8 cellular contexts compared by ENCODE assay signal in the genomic region with DNA sequence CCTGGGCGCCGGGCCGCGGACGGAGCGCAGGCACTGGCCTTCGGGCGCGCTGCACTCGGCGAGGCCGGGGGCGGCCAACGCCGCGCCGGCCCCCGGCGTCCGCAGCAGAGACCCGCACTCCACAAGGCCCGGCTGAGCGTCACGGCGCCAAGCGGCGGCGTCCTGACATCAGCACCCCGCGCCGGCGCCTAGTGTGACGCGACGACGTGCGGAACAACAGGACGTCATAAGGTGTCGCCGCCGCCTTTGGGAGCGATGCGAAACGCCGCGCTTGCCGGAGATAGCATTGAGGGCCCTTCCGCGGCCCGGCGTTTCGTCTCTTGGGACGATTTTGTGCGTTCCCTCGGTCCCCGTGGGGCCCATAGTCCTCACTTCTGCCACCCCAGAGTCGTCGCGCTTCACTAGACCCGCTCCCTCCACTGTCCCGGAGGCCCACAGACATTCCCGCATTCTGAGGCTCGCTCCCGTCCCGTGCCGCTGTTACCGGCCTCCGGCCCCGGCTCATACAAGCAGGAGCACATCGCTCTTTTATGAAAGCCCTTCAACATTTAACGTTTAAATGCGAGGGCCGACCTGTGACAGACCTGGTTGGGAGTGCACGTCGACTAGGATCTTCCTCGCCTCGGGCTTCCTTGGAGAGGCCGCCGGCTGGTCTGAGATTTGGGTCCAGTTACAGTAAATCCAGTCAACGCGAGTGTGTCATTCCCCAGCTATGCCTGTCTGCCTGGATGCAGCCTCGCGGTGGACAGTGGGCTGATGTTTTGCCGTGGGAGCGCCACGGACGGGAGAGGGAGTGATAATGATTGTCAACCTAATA. TPM values are rescaled to one million over a fixed set of nuclear protein-coding genes. Genes with fewer than 3 reads are reported as not detected.
A peak's percentile ranks its signal among the peaks of the same experiment; 100 is the strongest.
DNase-seq lines count a peak whose midpoint lies in the region; ATAC-seq and TF ChIP-seq lines count a peak whose summit lies in the region.

A gene (minus strand): TSS at position 143 of the 817 bp plus-strand sequence. CDS start 306 bp downstream, outside the sequence.

- H3K27me3 ChIP-seq in GM06990 (replicated peaks; ENCODE audit: control insufficient read depth, insufficient read depth, low read length) (no peaks in the 10 kb centered on the region), ovary (no peaks in the 10 kb centered on the region), thymus (ENCODE audit: control insufficient read depth, insufficient read depth) (no peaks in the 10 kb centered on the region)

- DNase-seq in GM06990 (ENCODE audit: extremely low read depth, insufficient read length) (peak; percentile 92), HFF-Myc (ENCODE audit: extremely low read depth, low read depth) (peak; percentile 61), MV-4-11 (lab: John Stamatoyannopoulos, UW) (peak; percentile 88), SKM-1 (lab: John Stamatoyannopoulos, UW; ENCODE audit: unreplicated experiment) (peak; percentile 70), glutamatergic neuron (peak; percentile 94), ovary (peak; percentile 89 to 96 (median 93))
- DNase-seq in activated naive CD4-positive, alpha-beta T cell treated with anti-CD3 and anti-CD28 coated beads, Interleukin-2, amount 50 U/mL, for 72 hours (ENCODE audit: low spot score in 2 of 2): peak; percentile 89 to 92

- peak within 1 kb of the TSS; percentile 97 to 100 for H3K27ac Mint-ChIP-seq in activated naive CD4-positive, alpha-beta T cell treated with anti-CD3 and anti-CD28 coated beads, Interleukin-2, amount 50 U/mL, for 72 hours
- H3K27ac Mint-ChIP-seq in glutamatergic neuron (ENCODE audit: unreplicated experiment): peak within 1 kb of the TSS; percentile 95

- no peak for TF ChIP-seq CTCF in GM06990 (IDR thresholded peaks at IDR 0.05; ENCODE audit: insufficient read depth, low read length, poor library complexity, severe bottlenecking)
- no peak for TF ChIP-seq CTCF in HFF-Myc (IDR thresholded peaks at IDR 0.05; ENCODE audit: low read depth, low read length, missing control alignments)
- no peak for TF ChIP-seq CTCF in glutamatergic neuron (IDR thresholded peaks at IDR 0.05; ENCODE audit: partially characterized antibody, unreplicated experiment)
- TF ChIP-seq CTCF in ovary (IDR thresholded peaks at IDR 0.05): peak in 1 of 3 donors; percentile 24

- H3K9me3 Mint-ChIP-seq in activated naive CD4-positive, alpha-beta T cell treated with anti-CD3 and anti-CD28 coated beads, Interleukin-2, amount 50 U/mL, for 72 hours: no peaks in the 10 kb centered on the region
- H3K9me3 Mint-ChIP-seq in glutamatergic neuron (ENCODE audit: unreplicated experiment): peaks cover 21% of the 10 kb centered on the region

- peaks cover 3% of the 10 kb centered on the region for H3K36me3 ChIP-seq in GM06990 (ENCODE audit: control insufficient read depth, insufficient read depth, low read length)
- H3K36me3 ChIP-seq in ovary: no peaks in the 10 kb centered on the region
- H3K36me3 ChIP-seq in thymus (ENCODE audit: control insufficient read depth, insufficient read depth): peaks cover 4% of the 10 kb centered on the region

- 0 to 1% (median 0%) methylated on average over 71 to 87 of the region's 87 CpGs for WGBS in ovary, 3 donors
- WGBS in thymus: under 1% methylated on average over 87 of the region's 87 CpGs

- peak within 1 kb of the TSS; percentile 97 to 99 for H3K27ac ChIP-seq in ovary
- peak within 1 kb of the TSS; percentile 98 for H3K27ac ChIP-seq in thymus (ENCODE audit: low read depth)

- TF ChIP-seq EP300 in ovary (IDR thresholded peaks at IDR 0.05): no peak

- H3K9me3 ChIP-seq in ovary (no peaks in the 10 kb centered on the region), thymus (ENCODE audit: control insufficient read depth) (no peaks in the 10 kb centered on the region)

- H3K4me3 ChIP-seq in GM06990 (replicated peaks; ENCODE audit: low read depth, low read length) (peak within 1 kb of the TSS; percentile 99), HFF-Myc (replicated peaks; ENCODE audit: low read depth, low read length) (peak within 1 kb of the TSS; percentile 97), ovary (peak within 1 kb of the TSS; percentile 63), thymus (ENCODE audit: low read length) (peak within 1 kb of the TSS; percentile 93)

- peak; percentile 96 for TF ChIP-seq POLR2A in ovary (IDR thresholded peaks at IDR 0.05)

- H3K4me1 ChIP-seq in ovary (ENCODE audit: insufficient read depth) (peaks cover 4% of the 10 kb centered on the region), thymus (ENCODE audit: control insufficient read depth, insufficient read depth, low read length) (peaks cover 8% of the 10 kb centered on the region)

- H3K4me1 Mint-ChIP-seq in glutamatergic neuron (ENCODE audit: low read depth, unreplicated experiment): peaks cover 11% of the 10 kb centered on the region

- peak; percentile 93 to 97 for ATAC-seq in activated naive CD4-positive, alpha-beta T cell treated with anti-CD3 and anti-CD28 coated beads, Interleukin-2, amount 50 U/mL, for 72 hours

- peak within 1 kb of the TSS; percentile 99 for H3K4me3 Mint-ChIP-seq in glutamatergic neuron (ENCODE audit: unreplicated experiment)

- H3K36me3 Mint-ChIP-seq in activated naive CD4-positive, alpha-beta T cell treated with anti-CD3 and anti-CD28 coated beads, Interleukin-2, amount 50 U/mL, for 72 hours: peaks cover 16 to 23% of the 10 kb centered on the region in 2 donors
- peaks cover 9% of the 10 kb centered on the region for H3K36me3 Mint-ChIP-seq in glutamatergic neuron (ENCODE audit: unreplicated experiment)

- intact Hi-C loops in ovary (cut with DNase I): loop anchor here in 1 of 4 donors (2.0 kb wide), 1 partner anchor 316 kb away; a partner anchor contains a TSS

- peaks cover 16% of the 10 kb centered on the region for H3K27me3 Mint-ChIP-seq in glutamatergic neuron (ENCODE audit: unreplicated experiment)

RNA-seq across cellular contexts. Expression of the gene that starts here (rescaled TPM):
- total RNA-seq in activated naive CD4-positive, alpha-beta T cell treated with anti-CD3 and anti-CD28 coated beads, Interleukin-2, amount 50 U/mL, for 72 hours: 100 to 1,000 TPM in 1 of 2 donors, 10 to 100 TPM in 1; 82.9 to 121 TPM
- 123 TPM for total RNA-seq in glutamatergic neuron (ENCODE audit: unreplicated experiment)
- 100 to 1,000 TPM in 6 of 7 donors, 10 to 100 TPM in 1; 91.9 to 119 (median 113) TPM for total RNA-seq in ovary
- 100 to 1,000 TPM in 1 of 2 donors, 10 to 100 TPM in 1; 72.3 to 107 TPM for polyA plus RNA-seq in ovary
- polyA plus RNA-seq in thymus: 109 TPM

Comparison
In these comparisons a context has a peak if more than half of its experiments do, and no peak if none do; other contexts are left out.
1. Peak in every context shown above with its lines: DNase-seq, ATAC-seq, H3K4me3 ChIP-seq and H3K27ac ChIP-seq.